14 cellular contexts compared by ENCODE assay signal in the genomic region with DNA sequence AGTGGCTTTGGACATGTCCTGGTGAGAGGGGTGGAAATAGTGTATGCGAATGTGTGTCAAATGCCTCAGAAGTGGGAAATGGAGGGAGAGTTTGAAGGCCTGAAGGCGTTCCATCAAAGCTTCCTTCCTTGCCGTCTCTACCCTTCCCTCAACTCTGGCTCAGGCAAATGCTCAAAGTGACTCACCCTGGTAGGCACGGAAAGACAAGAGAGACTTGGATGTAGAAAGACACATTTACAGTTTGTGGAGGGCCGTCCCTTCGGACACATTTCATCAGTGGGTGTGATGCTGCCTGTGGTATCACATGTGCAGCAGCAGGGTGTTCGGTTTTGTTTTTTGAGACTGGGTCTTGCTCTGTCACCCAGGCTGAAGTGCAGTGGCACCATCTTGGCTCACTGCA. TPM values are rescaled to one million over a fixed set of nuclear protein-coding genes. Genes with fewer than 3 reads are reported as not detected.
DNase-seq lines count a peak whose midpoint lies in the region; ATAC-seq and TF ChIP-seq lines count a peak whose summit lies in the region.
"Had no signal": no experiment of that assay in that cellular context is flagged by ENCODE, and none has a peak within 500 bp of the region (broad histone marks: within the 10 kb centered on the region; RNA-seq: fewer than 3 reads in every experiment).

No MANE protein-coding gene starts in this region.

- no peak overlapping the region for H2AFZ ChIP-seq in fibroblast of lung (ENCODE audit: low read length)

- H3K36me3 ChIP-seq in fibroblast of lung (ENCODE audit: control insufficient read depth, insufficient read depth, low read length) (no peaks in the 10 kb centered on the region), tibial artery (no peaks in the 10 kb centered on the region)

- no peaks in the 10 kb centered on the region for H4K20me1 ChIP-seq in fibroblast of lung (ENCODE audit: control insufficient read depth, extremely low read depth, insufficient read depth, low read length)

- H3K9me3 ChIP-seq in fibroblast of lung (ENCODE audit: control insufficient read depth, insufficient read depth, low read depth, low read length) (no peaks in the 10 kb centered on the region), tibial artery (no peaks in the 10 kb centered on the region)

- H3K9me3 Mint-ChIP-seq in activated naive CD4-positive, alpha-beta T cell treated with anti-CD3 and anti-CD28 coated beads, Interleukin-2, amount 50 U/mL, for 24 hours: no peaks in the 10 kb centered on the region
- no peaks in the 10 kb centered on the region for H3K9me3 Mint-ChIP-seq in T-cell
- H3K9me3 Mint-ChIP-seq: brain, endodermal cell had no signal

- H3K27me3 Mint-ChIP-seq in activated naive CD4-positive, alpha-beta T cell treated with anti-CD3 and anti-CD28 coated beads, Interleukin-2, amount 50 U/mL, for 24 hours: no peaks in the 10 kb centered on the region
- H3K27me3 Mint-ChIP-seq in T-cell: no peaks in the 10 kb centered on the region
- H3K27me3 Mint-ChIP-seq: brain had no signal

- no peak for DNase-seq in activated naive CD4-positive, alpha-beta T cell treated with Interleukin-2 at 50 U/mL for 16 hours
- DNase-seq in T-cell (no peak), fibroblast of lung (ENCODE audit: low read depth in 2 of 2) (no peak), tibial artery (no peak), DMS114 treated with DMSO at 0.1 percent for 48 hours (lab: John Stamatoyannopoulos, UW; ENCODE audit: unreplicated experiment) (no peak)
- DNase-seq: DMS53, endodermal cell, foreskin keratinocyte, KG1, mammary epithelial cell had no signal

- peak overlapping the region; percentile 70 for H3K27ac ChIP-seq in fibroblast of lung (ENCODE audit: insufficient read depth, low read length)
- H3K27ac ChIP-seq in tibial artery: peak overlapping the region; percentile 22 to 67
- H3K27ac ChIP-seq: foreskin keratinocyte had no signal

- no peaks in the 10 kb centered on the region for H3K79me2 ChIP-seq in fibroblast of lung (ENCODE audit: control insufficient read depth, insufficient read depth, low read length)

- CTCF ChIA-PET in T-cell (lab: Charles Lee): no interaction called here

- peaks cover 83% of the 10 kb centered on the region for H3K4me1 Mint-ChIP-seq in activated naive CD4-positive, alpha-beta T cell treated with anti-CD3 and anti-CD28 coated beads, Interleukin-2, amount 50 U/mL, for 24 hours
- peaks cover 83 to 93% (median 85%) of the 10 kb centered on the region in 3 donors for H3K4me1 Mint-ChIP-seq in T-cell

- H3K27me3 ChIP-seq in fibroblast of lung (ENCODE audit: control insufficient read depth, insufficient read depth, low read length) (no peaks in the 10 kb centered on the region), tibial artery (no peaks in the 10 kb centered on the region)
- H3K27me3 ChIP-seq: foreskin keratinocyte had no signal

- POLR2A ChIA-PET in T-cell (lab: Charles Lee): interaction anchor here (0.5 to 2.1 kb wide), 3 partner anchors 33 to 408 kb away, joined by 3 to 12 read pairs (median 3); no protein-coding TSS in a partner anchor

- H3K4me3 ChIP-seq in fibroblast of lung (replicated peaks in 1 of 4; ENCODE audit: control extremely low read depth in 1 of 4, insufficient read depth in 1 of 4, low read depth in 3 of 4, low read length in 4 of 4) (no peak overlapping the region), tibial artery (peak overlapping the region in 1 of 2 donors; percentile 26)

- H3K4me1 ChIP-seq in fibroblast of lung (ENCODE audit: control insufficient read depth, extremely low read depth, insufficient read depth, low read length) (peaks cover 3% of the 10 kb centered on the region), tibial artery (peaks cover 0 to 9% (median 5%) of the 10 kb centered on the region in 4 donors)
- H3K4me1 ChIP-seq: foreskin keratinocyte had no signal

- ATAC-seq in T-cell (replicated peaks in 1 of 4) (no peak), GM21423 (IDR thresholded peaks at IDR 0.05; ENCODE audit: unreplicated experiment) (no peak), GM18505 (IDR thresholded peaks at IDR 0.05; ENCODE audit: unreplicated experiment) (no peak)
- ATAC-seq: foreskin keratinocyte had no signal

- peak overlapping the region; percentile 80 for H3K27ac Mint-ChIP-seq in activated naive CD4-positive, alpha-beta T cell treated with anti-CD3 and anti-CD28 coated beads, Interleukin-2, amount 50 U/mL, for 24 hours
- peak overlapping the region; percentile 94 to 95 for H3K27ac Mint-ChIP-seq in T-cell
- H3K27ac Mint-ChIP-seq: endodermal cell had no signal

- TF ChIP-seq CTCF in fibroblast of lung (conservative IDR thresholded peaks at IDR 0.05 in 1 of 2, IDR thresholded peaks at IDR 0.05 in 1 of 2; ENCODE audit: low read depth in 1 of 2, low read length in 2 of 2) (no peak), tibial artery (IDR thresholded peaks at IDR 0.05) (no peak)

- H3K9ac ChIP-seq in fibroblast of lung (ENCODE audit: insufficient read depth, low read length): no peak overlapping the region

- intact Hi-C loops in tibial artery (cut with DNase I; ENCODE audit: low total_unique reads): no loop called here

- peaks cover 8% of the 10 kb centered on the region for H3K36me3 Mint-ChIP-seq in activated naive CD4-positive, alpha-beta T cell treated with anti-CD3 and anti-CD28 coated beads, Interleukin-2, amount 50 U/mL, for 24 hours
- peaks cover 17% of the 10 kb centered on the region for H3K36me3 Mint-ChIP-seq in T-cell

- TF ChIP-seq POLR2A in GM18505 (IDR thresholded peaks at IDR 0.05; ENCODE audit: borderline replicate concordance, extremely low read depth, insufficient read depth, insufficient read length): no peak

- no peak overlapping the region for H3K4me2 ChIP-seq in fibroblast of lung (ENCODE audit: extremely low read depth, insufficient read depth, low read length)

- peak overlapping the region; percentile 75 for H3K4me3 Mint-ChIP-seq in activated naive CD4-positive, alpha-beta T cell treated with anti-CD3 and anti-CD28 coated beads, Interleukin-2, amount 50 U/mL, for 24 hours
- H3K4me3 Mint-ChIP-seq in T-cell: peak overlapping the region in 1 of 3 donors; percentile 1
- H3K4me3 Mint-ChIP-seq: brain, endodermal cell had no signal

RNA-seq across cellular contexts. Expression of gene CHST11, which starts 36.8 kb away (rescaled TPM):
- total RNA-seq in T-cell: 10 to 100 TPM; 49.8 to 78.3 (median 63.7) TPM
- total RNA-seq in fibroblast of lung: 2.6 and 3.5 TPM in 2 replicates
- 9.0 and 9.1 TPM in 2 replicates for polyA plus RNA-seq in fibroblast of lung
- polyA plus RNA-seq in fibroblast of lung (2012): 8.4 and 8.6 TPM in 2 replicates
- polyA minus RNA-seq in fibroblast of lung (ENCODE audit: low replicate concordance): 27.5 and 49.4 TPM in 2 replicates

Comparison
In these comparisons a context has a peak if more than half of its experiments do, and no peak if none do; other contexts are left out.
1. RNA of gene CHST11, which starts 36.8 kb away (total RNA-seq): 49.8 to 78.3 TPM in T-cell; 2.6 to 3.5 TPM in fibroblast of lung; every median in the first group is over 10 times any median in the second.